ENCODE assay signal across 20 cellular contexts in the genomic region with DNA sequence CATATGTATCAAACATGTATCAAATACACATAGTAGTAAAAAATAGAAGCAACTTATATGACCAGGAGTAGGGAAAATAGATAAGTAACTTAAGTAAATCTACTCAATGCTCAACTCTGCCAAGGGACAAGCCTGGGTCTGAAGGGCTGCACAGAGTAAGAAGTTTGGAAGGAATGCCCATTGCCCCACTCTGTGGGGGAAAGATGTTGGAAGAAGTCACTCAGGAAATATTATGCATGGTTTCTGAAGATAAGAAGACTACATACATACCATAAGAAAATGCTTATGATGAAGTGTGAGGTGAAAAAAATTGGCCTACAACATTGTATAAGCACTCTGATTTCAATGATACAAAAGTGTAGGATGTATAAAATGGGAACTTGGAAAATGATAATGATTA. TPM values are rescaled to one million over a fixed set of nuclear protein-coding genes. Genes with fewer than 3 reads are reported as not detected.
DNase-seq lines count a peak whose midpoint lies in the region; ATAC-seq, FAIRE-seq and TF ChIP-seq lines count a peak whose summit lies in the region.
"Had no signal": no experiment of that assay in that cellular context is flagged by ENCODE, and none has a peak within 500 bp of the region (broad histone marks: within the 10 kb centered on the region; RNA-seq: fewer than 3 reads in every experiment).

No MANE protein-coding gene starts in this region.

- peaks cover 41% of the 10 kb centered on the region for H3K4me1 Mint-ChIP-seq in mesothelial cell of epicardium

- no peak overlapping the region for H3K9ac ChIP-seq in IMR-90 (ENCODE audit: low read depth, low read length)
- no peak overlapping the region for H3K9ac ChIP-seq in K562 (ENCODE audit: insufficient read depth in 1 of 2, low read depth in 2 of 2, low read length in 2 of 2)

- peak overlapping the region; percentile 81 for H2BK20ac ChIP-seq in IMR-90 (ENCODE audit: low read depth, low read length)

- H3K27me3 ChIP-seq in IMR-90 (ENCODE audit: control insufficient read depth, insufficient read depth, low read length): no peaks in the 10 kb centered on the region
- H3K27me3 ChIP-seq in K562 (ENCODE audit: control insufficient read depth in 2 of 2, insufficient read depth in 2 of 2, low read length in 2 of 2): no peaks in the 10 kb centered on the region
- H3K27me3 ChIP-seq in H7 (ENCODE audit: control insufficient read depth, insufficient read depth, low read length): no peaks in the 10 kb centered on the region

- dilution Hi-C loops in IMR-90 (cut with HindIII; ENCODE audit: low sequenced_read_pairs, unreplicated experiment): no loop called here

- TF ChIP-seq RAD21 in IMR-90 (IDR thresholded peaks at IDR 0.05; ENCODE audit: low read length): no peak
- no peak for TF ChIP-seq RAD21 in K562 (CRISPR knock-in tag; conservative IDR thresholded peaks at IDR 0.05 in 1 of 2, IDR thresholded peaks at IDR 0.05 in 1 of 2)

- no peak overlapping the region; the same call in 1 of the 2 replicates for H4K5ac ChIP-seq in IMR-90 (ENCODE audit: low read depth, low read length)

- H2AK5ac ChIP-seq in IMR-90 (ENCODE audit: low read depth, low read length): peak overlapping the region; percentile 80; the same call in 1 of the 2 replicates

- H3K36me3 ChIP-seq in IMR-90 (ENCODE audit: control insufficient read depth, insufficient read depth, low read length) (no peaks in the 10 kb centered on the region), K562 (ENCODE audit: control insufficient read depth, insufficient read depth, low read length) (no peaks in the 10 kb centered on the region), H7 (replicated peaks; ENCODE audit: control insufficient read depth, insufficient read depth, low read length) (no peaks in the 10 kb centered on the region)
- H3K36me3 ChIP-seq: HAP-1 had no signal

- CTCF ChIA-PET in IMR-90 (lab: Yijun Ruan, JAX) (no interaction called here), K562 (lab: Yijun Ruan, JAX; ENCODE audit: low intra/inter-chr PET ratio) (interaction anchor here (0.7 kb wide), 1 partner anchor 1912 kb away, joined by 3 read pairs; no protein-coding TSS in a partner anchor)

- H2BK5ac ChIP-seq in IMR-90 (ENCODE audit: low read depth, low read length, poor library complexity, severe bottlenecking): no peak overlapping the region

- H3K23ac ChIP-seq in IMR-90 (ENCODE audit: low read depth, low read length): no peak overlapping the region

- DNase-seq in NCI-H82 (lab: John Stamatoyannopoulos, UW): peak; percentile 6
- DNase-seq in NCI-H82 treated with DMSO at 0.1 percent for 48 hours (lab: John Stamatoyannopoulos, UW; ENCODE audit: unreplicated experiment): no peak
- no peak for DNase-seq in IMR-90
- DNase-seq in K562 (ENCODE audit: extremely low read depth in 1 of 4, low spot score in 3 of 4): no peak
- no peak for DNase-seq in mesothelial cell of epicardium (ENCODE audit: low spot score in 2 of 2, unreplicated experiment in 2 of 2)
- DNase-seq in H7: no peak
- DNase-seq: AML-193; Caco-2; CD4-positive, alpha-beta T cell had no signal

- in situ Hi-C loops in IMR-90 (cut with MboI; ENCODE audit: low sequenced_read_pairs): no loop called here
- in situ Hi-C loops in K562 (cut with MboI): no loop called here

- no peak for FAIRE-seq in K562 (lab: Jason Lieb, UNC)
- FAIRE-seq: A549, D721Med, G401.6, GM12891, GM19239, H1 had no signal

- peak overlapping the region; percentile 67 for H3K27ac Mint-ChIP-seq in mesothelial cell of epicardium
- H3K27ac Mint-ChIP-seq: CD4-positive, alpha-beta T cell had no signal

- H3K79me1 ChIP-seq in IMR-90 (ENCODE audit: low read depth in 1 of 2, low read length in 2 of 2): peaks cover 0 to 1% of the 10 kb centered on the region in 2 experiments; a peak in 1 of 4 replicates

- H4K20me1 ChIP-seq in IMR-90 (ENCODE audit: insufficient read depth, low read length) (no peaks in the 10 kb centered on the region), K562 (replicated peaks; ENCODE audit: control insufficient read depth, insufficient read depth, low read length) (no peaks in the 10 kb centered on the region)

- intact Hi-C loops in IMR-90 (cut with micrococcal nuclease) (loop anchor here (5.0 kb wide), 1 partner anchor 44 kb away; no protein-coding TSS in a partner anchor), K562 (cut with micrococcal nuclease) (no loop called here)

- peaks cover 21% of the 10 kb centered on the region for H3K4me1 ChIP-seq in IMR-90 (ENCODE audit: control insufficient read depth, insufficient read depth, low read length)
- peaks cover 35 to 73% of the 10 kb centered on the region in 2 experiments for H3K4me1 ChIP-seq in K562 (replicated peaks in 1 of 2; ENCODE audit: control insufficient read depth in 2 of 2, insufficient read depth in 2 of 2, low read length in 2 of 2)
- H3K4me1 ChIP-seq: HAP-1 had no signal

- H2AFZ ChIP-seq in IMR-90 (replicated peaks; ENCODE audit: low read length, poor library complexity) (no peak overlapping the region), K562 (ENCODE audit: low read depth, low read length) (peak overlapping the region; percentile 46)

- H2BK120ac ChIP-seq in IMR-90 (ENCODE audit: low read depth, low read length): peak overlapping the region; percentile 56

- H2BK15ac ChIP-seq in IMR-90 (ENCODE audit: low read depth, low read length): peak overlapping the region; percentile 83; the same call in 1 of the 3 replicates

- H4K8ac ChIP-seq in IMR-90 (ENCODE audit: low read depth in 2 of 2, low read length in 2 of 2): peak overlapping the region; percentile 37 to 59; a peak in 2 of 4 replicates

- H3K9me3 ChIP-seq in IMR-90 (ENCODE audit: control insufficient read depth, insufficient read depth, low read length) (no peaks in the 10 kb centered on the region), K562 (replicated peaks; ENCODE audit: control insufficient read depth, insufficient read depth, low read depth, low read length) (peaks cover 2% of the 10 kb centered on the region; the same call in 1 of the 2 replicates)
- H3K9me3 ChIP-seq: Caco-2, HAP-1 had no signal

- no TSS peak for BruUV-seq in IMR-90 (replicated peaks; lab: Mats Ljungman, UMichigan)
- BruUV-seq in K562 (replicated peaks; lab: Mats Ljungman, UMichigan): no TSS peak

- H3K56ac ChIP-seq in IMR-90 (ENCODE audit: extremely low read depth, insufficient read depth, low read length): no peak overlapping the region

- H3K4me3 Mint-ChIP-seq in mesothelial cell of epicardium: no peak overlapping the region
- H3K4me3 Mint-ChIP-seq: CD4-positive, alpha-beta T cell had no signal

- TF ChIP-seq POLR2A in IMR-90 (IDR thresholded peaks at IDR 0.05; ENCODE audit: low read depth, low read length) (no peak), K562 (conservative IDR thresholded peaks at IDR 0.05) (no peak)

- peak overlapping the region; percentile 61; the same call in 1 of the 2 replicates for H4K91ac ChIP-seq in IMR-90 (ENCODE audit: insufficient read depth, low read depth, low read length)

- H3K27me3 Mint-ChIP-seq in mesothelial cell of epicardium (ENCODE audit: low read depth): no peaks in the 10 kb centered on the region
- H3K27me3 Mint-ChIP-seq: CD4-positive, alpha-beta T cell had no signal

- H3K4me2 ChIP-seq in IMR-90 (ENCODE audit: low read depth, low read length) (no peak overlapping the region), K562 (ENCODE audit: insufficient read depth, low read length) (no peak overlapping the region; the same call in 1 of the 2 replicates)
- H3K4me2 ChIP-seq: A549 had no signal

- H3K14ac ChIP-seq in IMR-90 (replicated peaks; ENCODE audit: low read depth, low read length): peak overlapping the region; percentile 83; the same call in 1 of the 2 replicates

- peaks cover 2% of the 10 kb centered on the region for H3K36me3 Mint-ChIP-seq in mesothelial cell of epicardium

- no peak for ATAC-seq in IMR-90 (ENCODE audit: low read depth)
- ATAC-seq in K562: no peak
- no peak for ATAC-seq in HG03520 (IDR thresholded peaks at IDR 0.05; ENCODE audit: unreplicated experiment)
- ATAC-seq: A549 had no signal

- peaks cover 3% of the 10 kb centered on the region for H3K9me1 ChIP-seq in IMR-90 (ENCODE audit: insufficient read depth, low read length)
- H3K9me1 ChIP-seq in K562 (ENCODE audit: control insufficient read depth, insufficient read depth, low read length): no peaks in the 10 kb centered on the region

- peak overlapping the region; percentile 68 for H3K4ac ChIP-seq in IMR-90 (ENCODE audit: low read depth, low read length)

- no peaks in the 10 kb centered on the region for H3K79me2 ChIP-seq in K562 (ENCODE audit: control insufficient read depth, insufficient read depth, low read length)

- POLR2A ChIA-PET in IMR-90 (lab: Charles Lee; ENCODE audit: unreplicated experiment) (no interaction called here), K562 (lab: Yijun Ruan, JAX) (no interaction called here)

- TF ChIP-seq EP300 in K562 (IDR thresholded peaks at IDR 0.05; ENCODE audit: low read length): no peak

- TF ChIP-seq CTCF in IMR-90 (conservative IDR thresholded peaks at IDR 0.05; ENCODE audit: low read depth, low read length) (no peak), K562 (IDR thresholded peaks at IDR 0.05 in 2 of 3, conservative IDR thresholded peaks at IDR 0.05 in 1 of 3; ENCODE audit: insufficient read depth in 2 of 3, low read depth in 1 of 3, low read length in 3 of 3) (no peak), mesothelial cell of epicardium (IDR thresholded peaks at IDR 0.05; ENCODE audit: unreplicated experiment) (no peak)

- H3K4me3 ChIP-seq in IMR-90 (ENCODE audit: insufficient read depth, low read depth, low read length) (no peak overlapping the region), K562 (no peak overlapping the region), H7 (ENCODE audit: insufficient read depth, low read depth, low read length) (no peak overlapping the region)
- H3K4me3 ChIP-seq: A549, HAP-1 had no signal

- no peak overlapping the region for H2AK9ac ChIP-seq in IMR-90 (replicated peaks; ENCODE audit: low read depth, low read length, poor library complexity)

- H3K27ac ChIP-seq in IMR-90 (ENCODE audit: insufficient read depth, low read length): no peak overlapping the region
- H3K27ac ChIP-seq in K562 (ENCODE audit: extremely low read depth, low read depth, low read length): no peak overlapping the region
- H3K27ac ChIP-seq: 22Rv1, A549, C4-2B had no signal

- H3K18ac ChIP-seq in IMR-90 (ENCODE audit: low read depth, low read length): no peak overlapping the region; the same call in 1 of the 2 replicates

- peaks cover 1% of the 10 kb centered on the region for H3K9me3 Mint-ChIP-seq in mesothelial cell of epicardium
- H3K9me3 Mint-ChIP-seq: CD4-positive, alpha-beta T cell had no signal

RNA-seq across cellular contexts. Expression of a gene that starts 54.0 kb away (rescaled TPM):
- total RNA-seq in IMR-90 (2012; rRNA removed): under 0.01 and 0.18 TPM in 2 replicates
- polyA plus RNA-seq in IMR-90 (2012; rRNA removed): 0.12 and 0.13 TPM in 2 replicates
- polyA plus RNA-seq in IMR-90 (2012; cell fraction: cytosol; rRNA removed): 0.05 and 0.09 TPM in 2 replicates
- polyA plus RNA-seq in IMR-90 (2012; cell fraction: nucleus; rRNA removed; ENCODE audit: low replicate concordance): 0.05 and 0.10 TPM in 2 replicates
- total RNA-seq in K562 (2011; cell fraction: chromatin; rRNA removed; ENCODE audit: low replicate concordance): not detected in 2 replicates
- total RNA-seq in K562 (2011; cell fraction: nucleolus; rRNA removed): not detected in 2 replicates
- 0.29 TPM in 1 of 2 replicates, not detected in the other for total RNA-seq in K562 (2011; cell fraction: nucleoplasm; rRNA removed)
- not detected in 2 replicates for total RNA-seq in K562 (2014; rRNA removed)
- 0.07 and 0.10 TPM in 2 replicates for total RNA-seq in K562 (2014; rRNA removed; fragmentation: Illumina TruSeq; extraction: Trizol)
- total RNA-seq in K562 (2015; rRNA removed; fragmentation: Illumina TruSeq; extraction: Trizol): not detected in 2 replicates
- not detected in 2 replicates for total RNA-seq in K562 (2021)
- polyA plus RNA-seq in K562 (2011; rRNA removed): not detected in 2 replicates
- 0.03 TPM in 1 of 2 replicates, not detected in the other for polyA plus RNA-seq in K562 (2011; cell fraction: cytosol; rRNA removed)
- polyA plus RNA-seq in K562 (2011; cell fraction: nucleus; rRNA removed): not detected in 2 replicates
- polyA plus RNA-seq in K562 (2012): 0.09 and 0.18 TPM in 2 replicates
- polyA plus RNA-seq in K562 (2014; fragmentation: Illumina TruSeq; extraction: Trizol): 0.06 TPM in 1 of 2 replicates, not detected in the other
- polyA plus RNA-seq in K562 (2014; fragmentation: Nextera tagmentation; extraction: Ambion mirVana): under 1 TPM; 0.06 to 0.13 TPM
- 0.12 TPM in 1 of 2 replicates, not detected in the other for polyA plus RNA-seq in K562 (2014; rRNA removed)
- polyA minus RNA-seq in K562 (2011; rRNA and poly(A)+ RNA removed): 0.21 TPM in 1 of 2 replicates, not detected in the other
- polyA minus RNA-seq in K562 (2011; cell fraction: cytosol; rRNA and poly(A)+ RNA removed): not detected in 2 replicates
- polyA minus RNA-seq in K562 (2011; cell fraction: nucleus; rRNA and poly(A)+ RNA removed): not detected in 2 replicates
- 16.8 to 21.0 TPM (median 18.3 TPM) in 3 replicates for total RNA-seq in mesothelial cell of epicardium
- total RNA-seq in H7 (2014; rRNA removed; shearing (Covaris generic)): not detected in 2 replicates
- total RNA-seq: H1, HT-29 had no signal
- polyA plus RNA-seq: H1 had no signal

Comparison
In these comparisons a context has a peak if more than half of its experiments do, and no peak if none do; other contexts are left out.
1. RNA of a gene that starts 54.0 kb away (total RNA-seq): 16.8 to 21.0 TPM in mesothelial cell of epicardium; under 0.01 to 0.18 TPM in IMR-90, 0.07 to 0.29 TPM in K562 and not detected in H7; every median in the first group is over 10 times any median in the second.